10 cellular contexts compared by ENCODE assay signal in genomic region chr6:144877118-144877517, GRCh38.
"Had no signal": no experiment of that assay in that cellular context is flagged by ENCODE, and none has a peak within 500 bp of the region (broad histone marks: within the 10 kb centered on the region; RNA-seq: fewer than 3 reads in every experiment).

No MANE protein-coding gene starts in this region.

- H3K4me1 ChIP-seq: HAP-1 had no signal

- H3K4me3 Mint-ChIP-seq: HFFc6, IgD-negative memory B cell had no signal

- H3K4me1 Mint-ChIP-seq: IgD-negative memory B cell had no signal

- H3K27ac Mint-ChIP-seq: HFFc6, IgD-negative memory B cell had no signal

- H3K36me3 Mint-ChIP-seq: IgD-negative memory B cell had no signal

- H2AFZ ChIP-seq: GM23248 had no signal

- DNase-seq: GM23248, GOT3, H7, HFFc6, Karpas-422, KG1 had no signal

- H3K27ac ChIP-seq: GM23248, HL-60 had no signal

- H3K9me3 Mint-ChIP-seq: HFFc6, IgD-negative memory B cell had no signal

- H3K4me3 ChIP-seq: GM23248, HAP-1 had no signal

- H3K36me3 ChIP-seq: HAP-1 had no signal

- H3K9me3 ChIP-seq: HAP-1 had no signal

- H3K9ac ChIP-seq: GM23248 had no signal

- ATAC-seq: HCT116 had no signal
